Comparison of ENCODE assay signal across 9 cellular contexts in genomic region chr3:47394140-47394855, GRCh38. TPM values are rescaled to one million over a fixed set of nuclear protein-coding genes. Genes with fewer than 3 reads are reported as not detected.
DNase-seq lines count a peak whose midpoint lies in the region; ATAC-seq and TF ChIP-seq lines count a peak whose summit lies in the region.
"Had no signal": no experiment of that assay in that cellular context is flagged by ENCODE, and none has a peak within 500 bp of the region (broad histone marks: within the 10 kb centered on the region; RNA-seq: fewer than 3 reads in every experiment).

No MANE protein-coding gene starts in this region.

- peaks cover 99% of the 10 kb centered on the region for H4K20me1 ChIP-seq in smooth muscle cell (ENCODE audit: low read depth)

- H3K36me3 Mint-ChIP-seq in activated CD4-positive, alpha-beta T cell treated with anti-CD3 and anti-CD28 coated beads, Interleukin-2, amount 10 ng/mL, durations not matched to agents 7 days and 5 days (ENCODE audit: low read depth), result peaks cover 2% of the 10 kb centered on the region

- H3K9me3 ChIP-seq in smooth muscle cell (replicated peaks; ENCODE audit: low read depth), result no peaks in the 10 kb centered on the region
- H3K9me3 ChIP-seq: MG63 had no signal

- no peak overlapping the region for H3K4me2 ChIP-seq in smooth muscle cell

- H3K79me2 ChIP-seq in smooth muscle cell (ENCODE audit: low read depth), result peaks cover 54% of the 10 kb centered on the region

- no peaks in the 10 kb centered on the region for H3K36me3 ChIP-seq in smooth muscle cell (ENCODE audit: low read depth)
- H3K36me3 ChIP-seq: MG63 had no signal

- DNase-seq in activated CD4-positive, alpha-beta T cell treated with anti-CD3 and anti-CD28 coated beads, Interleukin-2, amount 10 ng/mL, durations not matched to agents 7 days and 5 days, result no peak
- DNase-seq in activated CD4-positive, alpha-beta T cell treated with anti-CD3 and anti-CD28 coated beads, Interleukin-2, amount 50 U/mL, for 1 hour, result no peak
- DNase-seq in cardiac fibroblast (ENCODE audit: low read depth in 2 of 2) (peak; percentile 51 to 54), islet precursor cell (peak; percentile 77), smooth muscle cell (lab: John Stamatoyannopoulos, UW; ENCODE audit: unreplicated experiment) (no peak), foreskin melanocyte (no peak), Ammon's horn (ENCODE audit: low spot score) (no peak)
- DNase-seq: MG63 had no signal

- no peaks in the 10 kb centered on the region for H3K9me3 Mint-ChIP-seq in activated CD4-positive, alpha-beta T cell treated with anti-CD3 and anti-CD28 coated beads, Interleukin-2, amount 10 ng/mL, durations not matched to agents 7 days and 5 days

- TF ChIP-seq CTCF in cardiac fibroblast (IDR thresholded peaks at IDR 0.05; ENCODE audit: low read depth, low read length) (no peak), smooth muscle cell (IDR thresholded peaks at IDR 0.05; ENCODE audit: borderline replicate concordance, insufficient read depth, poor library complexity, severe bottlenecking) (peak; percentile 5)

- no peaks in the 10 kb centered on the region for H3K27me3 ChIP-seq in smooth muscle cell (ENCODE audit: low read depth)
- H3K27me3 ChIP-seq: MG63 had no signal

- POLR2A ChIA-PET in activated CD4-positive, alpha-beta T cell treated with anti-CD3 and anti-CD28 coated beads, Interleukin-2, amount 10 ng/mL, durations not matched to agents 7 days and 5 days (lab: Charles Lee), result no interaction called here

- H2AFZ ChIP-seq in smooth muscle cell (ENCODE audit: low read depth), result no peak overlapping the region

- H3F3A ChIP-seq in smooth muscle cell (ENCODE audit: low read depth), result no peaks in the 10 kb centered on the region

- H3K27ac Mint-ChIP-seq in activated CD4-positive, alpha-beta T cell treated with anti-CD3 and anti-CD28 coated beads, Interleukin-2, amount 10 ng/mL, durations not matched to agents 7 days and 5 days, result peak overlapping the region; percentile 60

- no peak overlapping the region for H3K4me3 Mint-ChIP-seq in activated CD4-positive, alpha-beta T cell treated with anti-CD3 and anti-CD28 coated beads, Interleukin-2, amount 10 ng/mL, durations not matched to agents 7 days and 5 days

- no peak overlapping the region for H3K9ac ChIP-seq in smooth muscle cell (ENCODE audit: low read depth)

- H3K4me1 ChIP-seq in smooth muscle cell (ENCODE audit: low read depth), result no peaks in the 10 kb centered on the region

- CTCF ChIA-PET in activated CD4-positive, alpha-beta T cell treated with anti-CD3 and anti-CD28 coated beads, Interleukin-2, amount 10 ng/mL, durations not matched to agents 7 days and 5 days (lab: Charles Lee), result interaction anchor here (0.5 kb wide), 1 partner anchor 25 kb away, joined by 3 read pairs; no protein-coding TSS in a partner anchor

- H3K27me3 Mint-ChIP-seq in activated CD4-positive, alpha-beta T cell treated with anti-CD3 and anti-CD28 coated beads, Interleukin-2, amount 10 ng/mL, durations not matched to agents 7 days and 5 days, result no peaks in the 10 kb centered on the region

- peaks cover 21% of the 10 kb centered on the region for H3K4me1 Mint-ChIP-seq in activated CD4-positive, alpha-beta T cell treated with anti-CD3 and anti-CD28 coated beads, Interleukin-2, amount 10 ng/mL, durations not matched to agents 7 days and 5 days

- no peak overlapping the region for H3K27ac ChIP-seq in smooth muscle cell (ENCODE audit: low read depth)

- no peak for ATAC-seq in GM19023 (IDR thresholded peaks at IDR 0.05; ENCODE audit: unreplicated experiment)

- H3K4me3 ChIP-seq in cardiac fibroblast (replicated peaks in 1 of 2; ENCODE audit: low read depth in 2 of 2, low read length in 2 of 2) (no peak overlapping the region), smooth muscle cell (no peak overlapping the region)
- H3K4me3 ChIP-seq: MG63 had no signal

- 51% methylated on average over 8 of the region's 8 CpGs for WGBS in smooth muscle cell (ENCODE audit: low lambda C conversion rate)

RNA-seq across cellular contexts. Expression of gene PTPN23, which starts 13.5 kb away (rescaled TPM):
- total RNA-seq in activated CD4-positive, alpha-beta T cell treated with anti-CD3 and anti-CD28 coated beads, Interleukin-2, amount 10 ng/mL, durations not matched to agents 7 days and 5 days, result 10 to 100 TPM; 27.4 to 34.9 TPM
- 4.8 and 7.2 TPM in 2 replicates for total RNA-seq in smooth muscle cell
- 17.1 and 22.1 TPM in 2 replicates for polyA plus RNA-seq in smooth muscle cell

Comparison
In these comparisons a context has a peak if more than half of its experiments do, and no peak if none do; other contexts are left out.
1. DNase-seq: peak in cardiac fibroblast (2 of 2) and islet precursor cell (single experiment); none in activated CD4-positive, alpha-beta T cell treated with anti-CD3 and anti-CD28 coated beads, Interleukin-2, amount 10 ng/mL, durations not matched to agents 7 days and 5 days (single experiment), activated CD4-positive, alpha-beta T cell treated with anti-CD3 and anti-CD28 coated beads, Interleukin-2, amount 50 U/mL, for 1 hour (single experiment), smooth muscle cell (single experiment), foreskin melanocyte (single experiment) and Ammon's horn (single experiment).